ENCODE assay signal across 8 cellular contexts in the genomic region with DNA sequence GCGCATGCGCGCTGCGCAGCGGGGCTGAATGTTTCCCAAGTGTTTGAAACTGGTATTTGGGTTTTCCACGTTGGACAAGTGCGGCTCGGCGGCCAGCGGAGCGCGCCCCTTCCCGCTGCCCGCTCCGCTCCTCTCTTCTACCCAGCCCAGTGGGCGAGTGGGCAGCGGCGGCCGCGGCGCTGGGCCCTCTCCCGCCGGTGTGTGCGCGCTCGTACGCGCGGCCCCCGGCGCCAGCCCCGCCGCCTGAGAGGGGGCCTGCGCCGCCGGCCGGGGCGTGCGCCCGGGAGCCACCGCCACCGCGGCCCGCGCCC. TPM values are rescaled to one million over a fixed set of nuclear protein-coding genes. Genes with fewer than 3 reads are reported as not detected.
DNase-seq lines count a peak whose midpoint lies in the region; ATAC-seq and TF ChIP-seq lines count a peak whose summit lies in the region.

A gene with protein sequence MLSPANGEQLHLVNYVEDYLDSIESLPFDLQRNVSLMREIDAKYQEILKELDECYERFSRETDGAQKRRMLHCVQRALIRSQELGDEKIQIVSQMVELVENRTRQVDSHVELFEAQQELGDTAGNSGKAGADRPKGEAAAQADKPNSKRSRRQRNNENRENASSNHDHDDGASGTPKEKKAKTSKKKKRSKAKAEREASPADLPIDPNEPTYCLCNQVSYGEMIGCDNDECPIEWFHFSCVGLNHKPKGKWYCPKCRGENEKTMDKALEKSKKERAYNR (plus strand): TSS at position 59 of the 311 bp plus-strand sequence. CDS start 450 bp downstream, outside the sequence.

- DNase-seq in activated naive CD4-positive, alpha-beta T cell treated with anti-CD3 and anti-CD28 coated beads, Interleukin-2, amount 10 ng/mL, durations not matched to agents 7 days and 5 days = no peak
- DNase-seq in activated naive CD4-positive, alpha-beta T cell (lab: John Stamatoyannopoulos, UW) = no peak
- DNase-seq in astrocyte of the spinal cord (ENCODE audit: low read depth, low spot score) (no peak), lung (ENCODE audit: low spot score) (no peak), type B pancreatic cell (ENCODE audit: extremely low spot score, unreplicated experiment) (no peak), NCI-H345 (lab: John Stamatoyannopoulos, UW) (no peak)
- no peak for DNase-seq in stimulated activated naive CD4-positive, alpha-beta T cell (lab: John Stamatoyannopoulos, UW)
- DNase-seq in stimulated activated CD4-positive, alpha-beta T cell treated with anti-CD3 and anti-CD28 coated beads, Interleukin-2, amount 100 ng/mL, for 24 hours = no peak

- CTCF ChIA-PET in activated naive CD4-positive, alpha-beta T cell treated with anti-CD3 and anti-CD28 coated beads, Interleukin-2, amount 10 ng/mL, durations not matched to agents 7 days and 5 days (lab: Charles Lee) = no interaction called here

- peaks cover 30% of the 10 kb centered on the region for H3K4me1 Mint-ChIP-seq in activated naive CD4-positive, alpha-beta T cell treated with anti-CD3 and anti-CD28 coated beads, Interleukin-2, amount 10 ng/mL, durations not matched to agents 7 days and 5 days
- H3K4me1 Mint-ChIP-seq in type B pancreatic cell (ENCODE audit: unreplicated experiment) = peaks cover 15% of the 10 kb centered on the region

- H3K27ac Mint-ChIP-seq in activated naive CD4-positive, alpha-beta T cell treated with anti-CD3 and anti-CD28 coated beads, Interleukin-2, amount 10 ng/mL, durations not matched to agents 7 days and 5 days = peak within 1 kb of the TSS; percentile 99
- H3K27ac Mint-ChIP-seq in type B pancreatic cell = peak within 1 kb of the TSS; percentile 100

- peaks cover 14% of the 10 kb centered on the region for H3K27me3 Mint-ChIP-seq in activated naive CD4-positive, alpha-beta T cell treated with anti-CD3 and anti-CD28 coated beads, Interleukin-2, amount 10 ng/mL, durations not matched to agents 7 days and 5 days
- peaks cover 7% of the 10 kb centered on the region for H3K27me3 Mint-ChIP-seq in type B pancreatic cell

- TF ChIP-seq CTCF in astrocyte of the spinal cord (IDR thresholded peaks at IDR 0.05; ENCODE audit: low read depth, low read length) (no peak), lung (IDR thresholded peaks at IDR 0.05; ENCODE audit: control extremely low read depth, extremely low read depth) (no peak), type B pancreatic cell (conservative IDR thresholded peaks at IDR 0.05) (no peak)

- H3K36me3 Mint-ChIP-seq in activated naive CD4-positive, alpha-beta T cell treated with anti-CD3 and anti-CD28 coated beads, Interleukin-2, amount 10 ng/mL, durations not matched to agents 7 days and 5 days = peaks cover 4% of the 10 kb centered on the region
- no peaks in the 10 kb centered on the region for H3K36me3 Mint-ChIP-seq in type B pancreatic cell

- H3K9me3 Mint-ChIP-seq in activated naive CD4-positive, alpha-beta T cell treated with anti-CD3 and anti-CD28 coated beads, Interleukin-2, amount 10 ng/mL, durations not matched to agents 7 days and 5 days = no peaks in the 10 kb centered on the region
- H3K9me3 Mint-ChIP-seq in type B pancreatic cell = no peaks in the 10 kb centered on the region

- H3K4me3 Mint-ChIP-seq in activated naive CD4-positive, alpha-beta T cell treated with anti-CD3 and anti-CD28 coated beads, Interleukin-2, amount 10 ng/mL, durations not matched to agents 7 days and 5 days = peak within 1 kb of the TSS; percentile 99
- H3K4me3 Mint-ChIP-seq in type B pancreatic cell = peak within 1 kb of the TSS; percentile 100

- in situ Hi-C loops in astrocyte of the spinal cord (cut with HindIII; ENCODE audit: low sequenced_read_pairs) = no loop called here

- H3K9me3 ChIP-seq in lung (ENCODE audit: control insufficient read depth in 2 of 2, insufficient read depth in 1 of 2, low read length in 1 of 2) = no peaks in the 10 kb centered on the region

- ATAC-seq in lung (ENCODE audit: insufficient read depth, low FRiP score) = no peak

- H3K36me3 ChIP-seq in lung (ENCODE audit: control insufficient read depth in 2 of 2, insufficient read depth in 2 of 2, low read length in 2 of 2) = no peaks in the 10 kb centered on the region

- 1% methylated on average over 24 to 45 of the region's 45 CpGs for WGBS in lung, 2 donors

- H3K4me3 ChIP-seq in astrocyte of the spinal cord (ENCODE audit: low read depth, low read length) (peak within 1 kb of the TSS; percentile 84), lung (peak within 1 kb of the TSS; percentile 89)

- H3K4me1 ChIP-seq in lung (ENCODE audit: control insufficient read depth in 2 of 2, insufficient read depth in 2 of 2, low read length in 2 of 2) = peaks cover 4 to 8% of the 10 kb centered on the region in 2 donors

- no peaks in the 10 kb centered on the region for H3K27me3 ChIP-seq in lung (ENCODE audit: control insufficient read depth, insufficient read depth)

- H3K27ac ChIP-seq in lung (ENCODE audit: low read depth in 1 of 2, low read length in 1 of 2) = peak within 1 kb of the TSS; percentile 96 to 97

RNA-seq across cellular contexts. Expression of the gene that starts here (rescaled TPM):
- total RNA-seq in lung (10 to 100 TPM; 13.7 to 20.4 TPM), type B pancreatic cell (ENCODE audit: low replicate concordance) (17.8 and 18.0 TPM in 2 replicates)
- 10 to 100 TPM in 1 of 2 donors, 1 to 10 TPM in 1; 8.8 to 20.6 TPM for polyA plus RNA-seq in lung
